In genomic region chr18:60232541-60232940, GRCh38 we compare ENCODE assay signal across 11 cellular contexts.
DNase-seq lines count a peak whose midpoint lies in the region; ATAC-seq, FAIRE-seq and TF ChIP-seq lines count a peak whose summit lies in the region.
"Had no signal": no experiment of that assay in that cellular context is flagged by ENCODE, and none has a peak within 500 bp of the region (broad histone marks: within the 10 kb centered on the region; RNA-seq: fewer than 3 reads in every experiment).

No MANE protein-coding gene starts in this region.

- no peak overlapping the region for H3K4me3 Mint-ChIP-seq in activated CD4-positive, alpha-beta T cell treated with anti-CD3 and anti-CD28 coated beads for 36 hours
- no peak overlapping the region for H3K4me3 Mint-ChIP-seq in immature natural killer cell
- H3K4me3 Mint-ChIP-seq in naive thymus-derived CD4-positive, alpha-beta T cell, result no peak overlapping the region

- H3K79me2 ChIP-seq in SK-N-SH (ENCODE audit: insufficient read depth) (no peaks in the 10 kb centered on the region), keratinocyte (ENCODE audit: control insufficient read depth, insufficient read depth, low read length) (no peaks in the 10 kb centered on the region)

- no peak overlapping the region for H3K27ac ChIP-seq in SK-N-SH (ENCODE audit: low read depth in 2 of 2, low read length in 1 of 2)
- peak overlapping the region; percentile 34 for H3K27ac ChIP-seq in keratinocyte (ENCODE audit: control insufficient read depth, insufficient read depth, low read length)
- H3K27ac ChIP-seq in body of pancreas, result no peak overlapping the region
- H3K27ac ChIP-seq in naive thymus-derived CD4-positive, alpha-beta T cell (ENCODE audit: low read depth, low read length), result no peak overlapping the region
- H3K27ac ChIP-seq: C4-2B, cardiac muscle cell had no signal

- no peaks in the 10 kb centered on the region for H3K36me3 Mint-ChIP-seq in activated CD4-positive, alpha-beta T cell treated with anti-CD3 and anti-CD28 coated beads for 36 hours (ENCODE audit: low read depth)
- no peaks in the 10 kb centered on the region for H3K36me3 Mint-ChIP-seq in immature natural killer cell
- no peaks in the 10 kb centered on the region for H3K36me3 Mint-ChIP-seq in naive thymus-derived CD4-positive, alpha-beta T cell

- no peak overlapping the region for H3K9ac ChIP-seq in SK-N-SH
- H3K9ac ChIP-seq in keratinocyte (ENCODE audit: control insufficient read depth, extremely low read depth, insufficient read depth, low read length), result no peak overlapping the region

- H3K36me3 ChIP-seq in SK-N-SH (replicated peaks in 1 of 2; ENCODE audit: control insufficient read depth in 1 of 2, insufficient read depth in 2 of 2, low read length in 1 of 2), result no peaks in the 10 kb centered on the region
- no peaks in the 10 kb centered on the region for H3K36me3 ChIP-seq in keratinocyte (ENCODE audit: control insufficient read depth in 2 of 2, extremely low read depth in 1 of 2, insufficient read depth in 2 of 2, low read length in 2 of 2)
- H3K36me3 ChIP-seq in body of pancreas (replicated peaks in 1 of 2; ENCODE audit: insufficient read depth in 1 of 2, low read depth in 2 of 2), result no peaks in the 10 kb centered on the region
- no peaks in the 10 kb centered on the region for H3K36me3 ChIP-seq in naive thymus-derived CD4-positive, alpha-beta T cell (ENCODE audit: control insufficient read depth in 2 of 3, insufficient read depth in 3 of 3, low read length in 3 of 3)
- H3K36me3 ChIP-seq: cardiac muscle cell had no signal

- CTCF ChIA-PET in SK-N-SH (lab: Yijun Ruan, JAX), result no interaction called here
- CTCF ChIA-PET in activated CD4-positive, alpha-beta T cell treated with anti-CD3 and anti-CD28 coated beads for 36 hours (lab: Charles Lee), result interaction anchor here (1.6 kb wide), 1 partner anchor 244 kb away, joined by 3 read pairs; no protein-coding TSS in a partner anchor
- CTCF ChIA-PET in naive thymus-derived CD4-positive, alpha-beta T cell (lab: Charles Lee), result no interaction called here

- no peak overlapping the region for H3K4me3 ChIP-seq in SK-N-SH (ENCODE audit: low read depth in 2 of 2, low read length in 1 of 2)
- H3K4me3 ChIP-seq in keratinocyte (ENCODE audit: control insufficient read depth in 2 of 3, extremely low read depth in 1 of 3, insufficient read depth in 2 of 3, low read depth in 1 of 3, low read length in 3 of 3), result no peak overlapping the region
- H3K4me3 ChIP-seq in body of pancreas, result no peak overlapping the region
- no peak overlapping the region for H3K4me3 ChIP-seq in naive thymus-derived CD4-positive, alpha-beta T cell (ENCODE audit: low read length)
- H3K4me3 ChIP-seq: cardiac muscle cell had no signal

- TF ChIP-seq CTCF in SK-N-SH (IDR thresholded peaks at IDR 0.05) (no peak), keratinocyte (optimal IDR thresholded peaks at IDR 0.05 in 1 of 3, IDR thresholded peaks at IDR 0.05 in 1 of 3, conservative IDR thresholded peaks at IDR 0.05 in 1 of 3; ENCODE audit: extremely low read depth in 1 of 3, insufficient read depth in 2 of 3, low read length in 3 of 3) (no peak), body of pancreas (IDR thresholded peaks at IDR 0.05) (no peak)

- peak; percentile 91 for FAIRE-seq in keratinocyte (lab: Jason Lieb, UNC)

- POLR2A ChIA-PET in SK-N-SH (lab: Yijun Ruan, JAX), result no interaction called here
- POLR2A ChIA-PET in activated CD4-positive, alpha-beta T cell treated with anti-CD3 and anti-CD28 coated beads for 36 hours (lab: Charles Lee), result no interaction called here
- POLR2A ChIA-PET in naive thymus-derived CD4-positive, alpha-beta T cell (lab: Charles Lee), result no interaction called here

- no peak overlapping the region for H3K27ac Mint-ChIP-seq in activated CD4-positive, alpha-beta T cell treated with anti-CD3 and anti-CD28 coated beads for 36 hours
- no peak overlapping the region for H3K27ac Mint-ChIP-seq in immature natural killer cell
- H3K27ac Mint-ChIP-seq in naive thymus-derived CD4-positive, alpha-beta T cell, result no peak overlapping the region

- H3K27me3 ChIP-seq in SK-N-SH (ENCODE audit: insufficient read depth) (no peaks in the 10 kb centered on the region), keratinocyte (ENCODE audit: control insufficient read depth, extremely low read depth, insufficient read depth, low read length) (no peaks in the 10 kb centered on the region), body of pancreas (no peaks in the 10 kb centered on the region)
- no peaks in the 10 kb centered on the region for H3K27me3 ChIP-seq in naive thymus-derived CD4-positive, alpha-beta T cell (ENCODE audit: control insufficient read depth in 2 of 2, insufficient read depth in 2 of 2, low read length in 2 of 2)
- H3K27me3 ChIP-seq: cardiac muscle cell had no signal

- H3F3A ChIP-seq in SK-N-SH (replicated peaks; ENCODE audit: insufficient read depth), result no peaks in the 10 kb centered on the region

- no peak for TF ChIP-seq POLR2A in body of pancreas (IDR thresholded peaks at IDR 0.05)

- H2AFZ ChIP-seq in SK-N-SH (ENCODE audit: low read depth) (no peak overlapping the region), keratinocyte (ENCODE audit: control insufficient read depth, low read length) (no peak overlapping the region)

- no peaks in the 10 kb centered on the region for H3K9me1 ChIP-seq in keratinocyte (ENCODE audit: control insufficient read depth, extremely low read depth, insufficient read depth, low read length)

- no peaks in the 10 kb centered on the region for H3K9me3 Mint-ChIP-seq in activated CD4-positive, alpha-beta T cell treated with anti-CD3 and anti-CD28 coated beads for 36 hours (ENCODE audit: low read depth)
- H3K9me3 Mint-ChIP-seq in immature natural killer cell, result no peaks in the 10 kb centered on the region
- peaks cover 0 to 5% (median 0%) of the 10 kb centered on the region in 11 donors for H3K9me3 Mint-ChIP-seq in naive thymus-derived CD4-positive, alpha-beta T cell

- H3K4me2 ChIP-seq in SK-N-SH (no peak overlapping the region), keratinocyte (ENCODE audit: control insufficient read depth, extremely low read depth, insufficient read depth, low read depth, low read length) (peak overlapping the region; percentile 19)

- no peaks in the 10 kb centered on the region for H3K9me3 ChIP-seq in SK-N-SH
- no peaks in the 10 kb centered on the region for H3K9me3 ChIP-seq in keratinocyte (ENCODE audit: control insufficient read depth, low read depth, low read length)
- H3K9me3 ChIP-seq in body of pancreas, result no peaks in the 10 kb centered on the region
- H3K9me3 ChIP-seq in naive thymus-derived CD4-positive, alpha-beta T cell (ENCODE audit: control insufficient read depth in 2 of 3, low read length in 3 of 3), result no peaks in the 10 kb centered on the region

- no peaks in the 10 kb centered on the region for H3K4me1 Mint-ChIP-seq in activated CD4-positive, alpha-beta T cell treated with anti-CD3 and anti-CD28 coated beads for 36 hours
- no peaks in the 10 kb centered on the region for H3K4me1 Mint-ChIP-seq in immature natural killer cell
- no peaks in the 10 kb centered on the region for H3K4me1 Mint-ChIP-seq in naive thymus-derived CD4-positive, alpha-beta T cell

- H3K4me1 ChIP-seq in SK-N-SH (ENCODE audit: control insufficient read depth in 1 of 2, insufficient read depth in 2 of 2, low read depth in 1 of 2, low read length in 1 of 2) (no peaks in the 10 kb centered on the region), keratinocyte (ENCODE audit: control insufficient read depth, extremely low read depth, insufficient read depth, low read length) (peaks cover 8% of the 10 kb centered on the region), body of pancreas (no peaks in the 10 kb centered on the region)
- H3K4me1 ChIP-seq in naive thymus-derived CD4-positive, alpha-beta T cell (ENCODE audit: control insufficient read depth in 2 of 2, insufficient read depth in 2 of 2, low read length in 2 of 2), result no peaks in the 10 kb centered on the region

- intact Hi-C loops in activated CD4-positive, alpha-beta T cell treated with anti-CD3 and anti-CD28 coated beads for 36 hours (cut with DNase I, micrococcal nuclease), result no loop called here
- intact Hi-C loops in body of pancreas (cut with DNase I), result no loop called here
- intact Hi-C loops in naive thymus-derived CD4-positive, alpha-beta T cell (cut with micrococcal nuclease), result no loop called here

- dilution Hi-C loops in keratinocyte (cut with MboI; ENCODE audit: extremely low pct_ligation_motif_present, low sequenced_read_pairs), result no loop called here

- no peaks in the 10 kb centered on the region for H3K27me3 Mint-ChIP-seq in activated CD4-positive, alpha-beta T cell treated with anti-CD3 and anti-CD28 coated beads for 36 hours
- H3K27me3 Mint-ChIP-seq in immature natural killer cell (ENCODE audit: low read depth in 3 of 3), result peaks cover 0 to 3% (median 0%) of the 10 kb centered on the region in 3 donors
- H3K27me3 Mint-ChIP-seq in naive thymus-derived CD4-positive, alpha-beta T cell, result no peaks in the 10 kb centered on the region

- ATAC-seq in GM18498 (IDR thresholded peaks at IDR 0.05; ENCODE audit: unreplicated experiment) (peak; percentile 55), HG02938 (IDR thresholded peaks at IDR 0.05; ENCODE audit: unreplicated experiment) (peak; percentile 49), body of pancreas (no peak)
- ATAC-seq in activated CD4-positive, alpha-beta T cell treated with anti-CD3 and anti-CD28 coated beads for 36 hours, result no peak
- ATAC-seq in naive thymus-derived CD4-positive, alpha-beta T cell, result no peak

- no peak for DNase-seq in SK-N-SH
- peak; percentile 72 for DNase-seq in keratinocyte (ENCODE audit: low read depth, low spot score)
- DNase-seq in activated CD4-positive, alpha-beta T cell treated with anti-CD3 and anti-CD28 coated beads for 36 hours, result no peak
- no peak for DNase-seq in body of pancreas
- no peak for DNase-seq in immature natural killer cell
- DNase-seq in naive thymus-derived CD4-positive, alpha-beta T cell, result no peak
- DNase-seq: glutamatergic neuron had no signal

- H3K9me2 ChIP-seq in SK-N-SH, result no peaks in the 10 kb centered on the region

- H4K20me1 ChIP-seq in SK-N-SH (ENCODE audit: insufficient read depth) (no peaks in the 10 kb centered on the region), keratinocyte (ENCODE audit: control insufficient read depth, extremely low read depth, insufficient read depth, low read length) (no peaks in the 10 kb centered on the region)

- 0 out of 4 replicates have a peak, but pooled peaks of 1 of the 2 experiments have one; percentile 31 for TF ChIP-seq EP300 in SK-N-SH (IDR thresholded peaks at IDR 0.05; ENCODE audit: borderline replicate concordance in 1 of 2, low read depth in 1 of 2, low read length in 1 of 2)

- no peak for TF ChIP-seq RAD21 in SK-N-SH (IDR thresholded peaks at IDR 0.05; ENCODE audit: low read length)

TF ChIP-seq in SK-N-SH, 30 proteins besides CTCF, POLR2A, EP300 and RAD21 (continues in another document):
- peak; percentile 64 for TF ChIP-seq TCF12 (IDR thresholded peaks at IDR 0.05)

Comparison
In these comparisons a context has a peak if more than half of its experiments do, and no peak if none do; other contexts are left out.
1. ATAC-seq: peak in GM18498 (single experiment) and HG02938 (single experiment); none in activated CD4-positive, alpha-beta T cell treated with anti-CD3 and anti-CD28 coated beads for 36 hours (single experiment), body of pancreas (single experiment) and naive thymus-derived CD4-positive, alpha-beta T cell (single experiment).